ENCODE assay signal across 1 cellular context in the genomic region with DNA sequence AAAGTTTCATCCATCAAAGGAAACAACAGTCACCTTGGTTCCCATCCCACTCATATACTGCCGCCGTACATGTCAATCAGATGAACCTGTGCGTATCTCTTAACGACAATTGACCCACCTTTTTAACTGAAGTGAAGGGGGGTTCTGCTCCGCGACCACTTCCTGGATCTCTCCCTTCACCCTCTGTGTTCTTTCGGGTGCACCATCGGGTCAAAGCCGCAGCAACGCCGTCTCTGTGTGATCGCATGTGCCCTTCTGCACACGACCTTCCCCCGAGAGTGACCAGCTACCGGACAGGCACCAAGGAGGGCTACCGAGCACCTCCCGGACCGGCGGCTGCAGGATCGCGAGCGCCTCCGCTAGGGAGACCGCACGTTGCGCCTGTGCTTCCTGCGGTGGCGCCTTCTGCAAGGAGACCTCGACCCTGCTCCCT.
TF ChIP-seq lines count a peak whose summit lies in the region.
"Not testable (repeated sequence)": the region's sequence is repeated elsewhere in the genome, so short reads cannot be mapped to it uniquely, and the experiment has no call there.

No MANE protein-coding gene starts in this region.

TF ChIP-seq in K562, 482 proteins besides CTCF, POLR2A, EP300 and RAD21 (continued from another document and continues in another):
- TF ChIP-seq, protein P1, sequence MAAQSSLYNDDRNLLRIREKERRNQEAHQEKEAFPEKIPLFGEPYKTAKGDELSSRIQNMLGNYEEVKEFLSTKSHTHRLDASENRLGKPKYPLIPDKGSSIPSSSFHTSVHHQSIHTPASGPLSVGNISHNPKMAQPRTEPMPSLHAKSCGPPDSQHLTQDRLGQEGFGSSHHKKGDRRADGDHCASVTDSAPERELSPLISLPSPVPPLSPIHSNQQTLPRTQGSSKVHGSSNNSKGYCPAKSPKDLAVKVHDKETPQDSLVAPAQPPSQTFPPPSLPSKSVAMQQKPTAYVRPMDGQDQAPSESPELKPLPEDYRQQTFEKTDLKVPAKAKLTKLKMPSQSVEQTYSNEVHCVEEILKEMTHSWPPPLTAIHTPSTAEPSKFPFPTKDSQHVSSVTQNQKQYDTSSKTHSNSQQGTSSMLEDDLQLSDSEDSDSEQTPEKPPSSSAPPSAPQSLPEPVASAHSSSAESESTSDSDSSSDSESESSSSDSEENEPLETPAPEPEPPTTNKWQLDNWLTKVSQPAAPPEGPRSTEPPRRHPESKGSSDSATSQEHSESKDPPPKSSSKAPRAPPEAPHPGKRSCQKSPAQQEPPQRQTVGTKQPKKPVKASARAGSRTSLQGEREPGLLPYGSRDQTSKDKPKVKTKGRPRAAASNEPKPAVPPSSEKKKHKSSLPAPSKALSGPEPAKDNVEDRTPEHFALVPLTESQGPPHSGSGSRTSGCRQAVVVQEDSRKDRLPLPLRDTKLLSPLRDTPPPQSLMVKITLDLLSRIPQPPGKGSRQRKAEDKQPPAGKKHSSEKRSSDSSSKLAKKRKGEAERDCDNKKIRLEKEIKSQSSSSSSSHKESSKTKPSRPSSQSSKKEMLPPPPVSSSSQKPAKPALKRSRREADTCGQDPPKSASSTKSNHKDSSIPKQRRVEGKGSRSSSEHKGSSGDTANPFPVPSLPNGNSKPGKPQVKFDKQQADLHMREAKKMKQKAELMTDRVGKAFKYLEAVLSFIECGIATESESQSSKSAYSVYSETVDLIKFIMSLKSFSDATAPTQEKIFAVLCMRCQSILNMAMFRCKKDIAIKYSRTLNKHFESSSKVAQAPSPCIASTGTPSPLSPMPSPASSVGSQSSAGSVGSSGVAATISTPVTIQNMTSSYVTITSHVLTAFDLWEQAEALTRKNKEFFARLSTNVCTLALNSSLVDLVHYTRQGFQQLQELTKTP (IDR thresholded peaks at IDR 0.05; ENCODE audit: low read depth in 1 of 2, partially characterized antibody in 2 of 2) = peak in 1 of 2 experiments; percentile 36
- TF ChIP-seq, protein P2, sequence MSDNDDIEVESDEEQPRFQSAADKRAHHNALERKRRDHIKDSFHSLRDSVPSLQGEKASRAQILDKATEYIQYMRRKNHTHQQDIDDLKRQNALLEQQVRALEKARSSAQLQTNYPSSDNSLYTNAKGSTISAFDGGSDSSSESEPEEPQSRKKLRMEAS (CRISPR knock-in tag; IDR thresholded peaks at IDR 0.05) = peak; percentile 58
- TF ChIP-seq ESRRA (IDR thresholded peaks at IDR 0.05; ENCODE audit: borderline replicate concordance, low read depth) (peak; percentile 69; the same call in 1 of the 2 replicates), LEF1 (IDR thresholded peaks at IDR 0.05) (0 out of 2 replicates have a peak, but pooled peaks have one; percentile 26), RBBP5 (IDR thresholded peaks at IDR 0.05; ENCODE audit: borderline replicate concordance, insufficient read depth, low read length, poor library complexity, severe bottlenecking) (peak; percentile 38), SAP30 (IDR thresholded peaks at IDR 0.05; ENCODE audit: borderline replicate concordance, insufficient read depth, low read depth, low read length, poor library complexity, severe bottlenecking) (peak; percentile 49), SMARCC2 (IDR thresholded peaks at IDR 0.05; ENCODE audit: low read depth) (0 out of 2 replicates have a peak, but pooled peaks have one; percentile 52), SMARCA4 (IDR thresholded peaks at IDR 0.05) (0 out of 2 replicates have a peak, but pooled peaks have one; percentile 52), KDM1A (IDR thresholded peaks at IDR 0.05) (peak in 1 of 2 experiments; percentile 15; a peak in 1 of 4 replicates), CXXC5 (CRISPR knock-in tag; IDR thresholded peaks at IDR 0.05) (peak; percentile 59), NFRKB (IDR thresholded peaks at IDR 0.05; ENCODE audit: low read depth) (0 out of 2 replicates have a peak, but pooled peaks have one; percentile 31), MTA3 (IDR thresholded peaks at IDR 0.05; ENCODE audit: borderline replicate concordance) (peak; percentile 58; the same call in 1 of the 2 replicates), DPF2 (IDR thresholded peaks at IDR 0.05) (peak; percentile 43; the same call in 1 of the 2 replicates), MAZ (CRISPR knock-in tag; conservative IDR thresholded peaks at IDR 0.05 in 1 of 2, IDR thresholded peaks at IDR 0.05 in 1 of 2) (peak in 1 of 2 experiments; percentile 45; a peak in 1 of 4 replicates)
- TF ChIP-seq, protein P3, sequence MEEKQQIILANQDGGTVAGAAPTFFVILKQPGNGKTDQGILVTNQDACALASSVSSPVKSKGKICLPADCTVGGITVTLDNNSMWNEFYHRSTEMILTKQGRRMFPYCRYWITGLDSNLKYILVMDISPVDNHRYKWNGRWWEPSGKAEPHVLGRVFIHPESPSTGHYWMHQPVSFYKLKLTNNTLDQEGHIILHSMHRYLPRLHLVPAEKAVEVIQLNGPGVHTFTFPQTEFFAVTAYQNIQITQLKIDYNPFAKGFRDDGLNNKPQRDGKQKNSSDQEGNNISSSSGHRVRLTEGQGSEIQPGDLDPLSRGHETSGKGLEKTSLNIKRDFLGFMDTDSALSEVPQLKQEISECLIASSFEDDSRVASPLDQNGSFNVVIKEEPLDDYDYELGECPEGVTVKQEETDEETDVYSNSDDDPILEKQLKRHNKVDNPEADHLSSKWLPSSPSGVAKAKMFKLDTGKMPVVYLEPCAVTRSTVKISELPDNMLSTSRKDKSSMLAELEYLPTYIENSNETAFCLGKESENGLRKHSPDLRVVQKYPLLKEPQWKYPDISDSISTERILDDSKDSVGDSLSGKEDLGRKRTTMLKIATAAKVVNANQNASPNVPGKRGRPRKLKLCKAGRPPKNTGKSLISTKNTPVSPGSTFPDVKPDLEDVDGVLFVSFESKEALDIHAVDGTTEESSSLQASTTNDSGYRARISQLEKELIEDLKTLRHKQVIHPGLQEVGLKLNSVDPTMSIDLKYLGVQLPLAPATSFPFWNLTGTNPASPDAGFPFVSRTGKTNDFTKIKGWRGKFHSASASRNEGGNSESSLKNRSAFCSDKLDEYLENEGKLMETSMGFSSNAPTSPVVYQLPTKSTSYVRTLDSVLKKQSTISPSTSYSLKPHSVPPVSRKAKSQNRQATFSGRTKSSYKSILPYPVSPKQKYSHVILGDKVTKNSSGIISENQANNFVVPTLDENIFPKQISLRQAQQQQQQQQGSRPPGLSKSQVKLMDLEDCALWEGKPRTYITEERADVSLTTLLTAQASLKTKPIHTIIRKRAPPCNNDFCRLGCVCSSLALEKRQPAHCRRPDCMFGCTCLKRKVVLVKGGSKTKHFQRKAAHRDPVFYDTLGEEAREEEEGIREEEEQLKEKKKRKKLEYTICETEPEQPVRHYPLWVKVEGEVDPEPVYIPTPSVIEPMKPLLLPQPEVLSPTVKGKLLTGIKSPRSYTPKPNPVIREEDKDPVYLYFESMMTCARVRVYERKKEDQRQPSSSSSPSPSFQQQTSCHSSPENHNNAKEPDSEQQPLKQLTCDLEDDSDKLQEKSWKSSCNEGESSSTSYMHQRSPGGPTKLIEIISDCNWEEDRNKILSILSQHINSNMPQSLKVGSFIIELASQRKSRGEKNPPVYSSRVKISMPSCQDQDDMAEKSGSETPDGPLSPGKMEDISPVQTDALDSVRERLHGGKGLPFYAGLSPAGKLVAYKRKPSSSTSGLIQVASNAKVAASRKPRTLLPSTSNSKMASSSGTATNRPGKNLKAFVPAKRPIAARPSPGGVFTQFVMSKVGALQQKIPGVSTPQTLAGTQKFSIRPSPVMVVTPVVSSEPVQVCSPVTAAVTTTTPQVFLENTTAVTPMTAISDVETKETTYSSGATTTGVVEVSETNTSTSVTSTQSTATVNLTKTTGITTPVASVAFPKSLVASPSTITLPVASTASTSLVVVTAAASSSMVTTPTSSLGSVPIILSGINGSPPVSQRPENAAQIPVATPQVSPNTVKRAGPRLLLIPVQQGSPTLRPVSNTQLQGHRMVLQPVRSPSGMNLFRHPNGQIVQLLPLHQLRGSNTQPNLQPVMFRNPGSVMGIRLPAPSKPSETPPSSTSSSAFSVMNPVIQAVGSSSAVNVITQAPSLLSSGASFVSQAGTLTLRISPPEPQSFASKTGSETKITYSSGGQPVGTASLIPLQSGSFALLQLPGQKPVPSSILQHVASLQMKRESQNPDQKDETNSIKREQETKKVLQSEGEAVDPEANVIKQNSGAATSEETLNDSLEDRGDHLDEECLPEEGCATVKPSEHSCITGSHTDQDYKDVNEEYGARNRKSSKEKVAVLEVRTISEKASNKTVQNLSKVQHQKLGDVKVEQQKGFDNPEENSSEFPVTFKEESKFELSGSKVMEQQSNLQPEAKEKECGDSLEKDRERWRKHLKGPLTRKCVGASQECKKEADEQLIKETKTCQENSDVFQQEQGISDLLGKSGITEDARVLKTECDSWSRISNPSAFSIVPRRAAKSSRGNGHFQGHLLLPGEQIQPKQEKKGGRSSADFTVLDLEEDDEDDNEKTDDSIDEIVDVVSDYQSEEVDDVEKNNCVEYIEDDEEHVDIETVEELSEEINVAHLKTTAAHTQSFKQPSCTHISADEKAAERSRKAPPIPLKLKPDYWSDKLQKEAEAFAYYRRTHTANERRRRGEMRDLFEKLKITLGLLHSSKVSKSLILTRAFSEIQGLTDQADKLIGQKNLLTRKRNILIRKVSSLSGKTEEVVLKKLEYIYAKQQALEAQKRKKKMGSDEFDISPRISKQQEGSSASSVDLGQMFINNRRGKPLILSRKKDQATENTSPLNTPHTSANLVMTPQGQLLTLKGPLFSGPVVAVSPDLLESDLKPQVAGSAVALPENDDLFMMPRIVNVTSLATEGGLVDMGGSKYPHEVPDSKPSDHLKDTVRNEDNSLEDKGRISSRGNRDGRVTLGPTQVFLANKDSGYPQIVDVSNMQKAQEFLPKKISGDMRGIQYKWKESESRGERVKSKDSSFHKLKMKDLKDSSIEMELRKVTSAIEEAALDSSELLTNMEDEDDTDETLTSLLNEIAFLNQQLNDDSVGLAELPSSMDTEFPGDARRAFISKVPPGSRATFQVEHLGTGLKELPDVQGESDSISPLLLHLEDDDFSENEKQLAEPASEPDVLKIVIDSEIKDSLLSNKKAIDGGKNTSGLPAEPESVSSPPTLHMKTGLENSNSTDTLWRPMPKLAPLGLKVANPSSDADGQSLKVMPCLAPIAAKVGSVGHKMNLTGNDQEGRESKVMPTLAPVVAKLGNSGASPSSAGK (IDR thresholded peaks at IDR 0.05) = peak; percentile 33; the same call in 1 of the 2 replicates
- TF ChIP-seq, protein P4, sequence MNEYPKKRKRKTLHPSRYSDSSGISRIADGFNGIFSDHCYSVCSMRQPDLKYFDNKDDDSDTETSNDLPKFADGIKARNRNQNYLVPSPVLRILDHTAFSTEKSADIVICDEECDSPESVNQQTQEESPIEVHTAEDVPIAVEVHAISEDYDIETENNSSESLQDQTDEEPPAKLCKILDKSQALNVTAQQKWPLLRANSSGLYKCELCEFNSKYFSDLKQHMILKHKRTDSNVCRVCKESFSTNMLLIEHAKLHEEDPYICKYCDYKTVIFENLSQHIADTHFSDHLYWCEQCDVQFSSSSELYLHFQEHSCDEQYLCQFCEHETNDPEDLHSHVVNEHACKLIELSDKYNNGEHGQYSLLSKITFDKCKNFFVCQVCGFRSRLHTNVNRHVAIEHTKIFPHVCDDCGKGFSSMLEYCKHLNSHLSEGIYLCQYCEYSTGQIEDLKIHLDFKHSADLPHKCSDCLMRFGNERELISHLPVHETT (CRISPR knock-in tag; conservative IDR thresholded peaks at IDR 0.05 in 1 of 2, IDR thresholded peaks at IDR 0.05 in 1 of 2) = 0 out of 4 replicates have a peak, but pooled peaks of 1 of the 2 experiments have one; percentile 26
- TF ChIP-seq, protein P5, sequence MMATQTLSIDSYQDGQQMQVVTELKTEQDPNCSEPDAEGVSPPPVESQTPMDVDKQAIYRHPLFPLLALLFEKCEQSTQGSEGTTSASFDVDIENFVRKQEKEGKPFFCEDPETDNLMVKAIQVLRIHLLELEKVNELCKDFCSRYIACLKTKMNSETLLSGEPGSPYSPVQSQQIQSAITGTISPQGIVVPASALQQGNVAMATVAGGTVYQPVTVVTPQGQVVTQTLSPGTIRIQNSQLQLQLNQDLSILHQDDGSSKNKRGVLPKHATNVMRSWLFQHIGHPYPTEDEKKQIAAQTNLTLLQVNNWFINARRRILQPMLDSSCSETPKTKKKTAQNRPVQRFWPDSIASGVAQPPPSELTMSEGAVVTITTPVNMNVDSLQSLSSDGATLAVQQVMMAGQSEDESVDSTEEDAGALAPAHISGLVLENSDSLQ (IDR thresholded peaks at IDR 0.05) = peak; percentile 93
- TF ChIP-seq, protein P6, sequence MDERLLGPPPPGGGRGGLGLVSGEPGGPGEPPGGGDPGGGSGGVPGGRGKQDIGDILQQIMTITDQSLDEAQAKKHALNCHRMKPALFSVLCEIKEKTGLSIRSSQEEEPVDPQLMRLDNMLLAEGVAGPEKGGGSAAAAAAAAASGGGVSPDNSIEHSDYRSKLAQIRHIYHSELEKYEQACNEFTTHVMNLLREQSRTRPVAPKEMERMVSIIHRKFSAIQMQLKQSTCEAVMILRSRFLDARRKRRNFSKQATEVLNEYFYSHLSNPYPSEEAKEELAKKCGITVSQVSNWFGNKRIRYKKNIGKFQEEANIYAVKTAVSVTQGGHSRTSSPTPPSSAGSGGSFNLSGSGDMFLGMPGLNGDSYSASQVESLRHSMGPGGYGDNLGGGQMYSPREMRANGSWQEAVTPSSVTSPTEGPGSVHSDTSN (CRISPR knock-in tag; IDR thresholded peaks at IDR 0.05; ENCODE audit: low read depth) = not testable (repeated sequence)
- TF ChIP-seq, protein P6 (tag; conservative IDR thresholded peaks at IDR 0.05; ENCODE audit: low read depth) = peak; percentile 27
- TF ChIP-seq, protein P7, sequence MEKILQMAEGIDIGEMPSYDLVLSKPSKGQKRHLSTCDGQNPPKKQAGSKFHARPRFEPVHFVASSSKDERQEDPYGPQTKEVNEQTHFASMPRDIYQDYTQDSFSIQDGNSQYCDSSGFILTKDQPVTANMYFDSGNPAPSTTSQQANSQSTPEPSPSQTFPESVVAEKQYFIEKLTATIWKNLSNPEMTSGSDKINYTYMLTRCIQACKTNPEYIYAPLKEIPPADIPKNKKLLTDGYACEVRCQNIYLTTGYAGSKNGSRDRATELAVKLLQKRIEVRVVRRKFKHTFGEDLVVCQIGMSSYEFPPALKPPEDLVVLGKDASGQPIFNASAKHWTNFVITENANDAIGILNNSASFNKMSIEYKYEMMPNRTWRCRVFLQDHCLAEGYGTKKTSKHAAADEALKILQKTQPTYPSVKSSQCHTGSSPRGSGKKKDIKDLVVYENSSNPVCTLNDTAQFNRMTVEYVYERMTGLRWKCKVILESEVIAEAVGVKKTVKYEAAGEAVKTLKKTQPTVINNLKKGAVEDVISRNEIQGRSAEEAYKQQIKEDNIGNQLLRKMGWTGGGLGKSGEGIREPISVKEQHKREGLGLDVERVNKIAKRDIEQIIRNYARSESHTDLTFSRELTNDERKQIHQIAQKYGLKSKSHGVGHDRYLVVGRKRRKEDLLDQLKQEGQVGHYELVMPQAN (IDR thresholded peaks at IDR 0.05; ENCODE audit: borderline replicate concordance) = peak; percentile 81
- TF ChIP-seq, protein P8, sequence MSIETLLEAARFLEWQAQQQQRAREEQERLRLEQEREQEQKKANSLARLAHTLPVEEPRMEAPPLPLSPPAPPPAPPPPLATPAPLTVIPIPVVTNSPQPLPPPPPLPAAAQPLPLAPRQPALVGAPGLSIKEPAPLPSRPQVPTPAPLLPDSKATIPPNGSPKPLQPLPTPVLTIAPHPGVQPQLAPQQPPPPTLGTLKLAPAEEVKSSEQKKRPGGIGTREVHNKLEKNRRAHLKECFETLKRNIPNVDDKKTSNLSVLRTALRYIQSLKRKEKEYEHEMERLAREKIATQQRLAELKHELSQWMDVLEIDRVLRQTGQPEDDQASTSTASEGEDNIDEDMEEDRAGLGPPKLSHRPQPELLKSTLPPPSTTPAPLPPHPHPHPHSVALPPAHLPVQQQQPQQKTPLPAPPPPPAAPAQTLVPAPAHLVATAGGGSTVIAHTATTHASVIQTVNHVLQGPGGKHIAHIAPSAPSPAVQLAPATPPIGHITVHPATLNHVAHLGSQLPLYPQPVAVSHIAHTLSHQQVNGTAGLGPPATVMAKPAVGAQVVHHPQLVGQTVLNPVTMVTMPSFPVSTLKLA (conservative IDR thresholded peaks at IDR 0.05) = peak; percentile 47 to 63; a peak in 2 of 4 replicates
